In genomic region chr14:67267929-67268328, GRCh38 we compare ENCODE assay signal across 15 cellular contexts. TPM values are rescaled to one million over a fixed set of nuclear protein-coding genes. Genes with fewer than 3 reads are reported as not detected.
DNase-seq lines count a peak whose midpoint lies in the region; ATAC-seq and TF ChIP-seq lines count a peak whose summit lies in the region.
"Had no signal": no experiment of that assay in that cellular context is flagged by ENCODE, and none has a peak within 500 bp of the region (broad histone marks: within the 10 kb centered on the region; RNA-seq: fewer than 3 reads in every experiment).

No MANE protein-coding gene starts in this region.

- H2AFZ ChIP-seq in neuronal stem cell (ENCODE audit: low read length), result peak overlapping the region; percentile 14

- H3K27me3 Mint-ChIP-seq in T-helper 2 cell treated with Interferon-gamma antibody and Interleukin-4, amounts not matched to agents 5 μg/mL and 100 μg/mL, for 36 hours (ENCODE audit: low read depth), result no peaks in the 10 kb centered on the region
- no peaks in the 10 kb centered on the region for H3K27me3 Mint-ChIP-seq in activated naive CD4-positive, alpha-beta T cell treated with anti-CD3 and anti-CD28 coated beads for 36 hours (ENCODE audit: low read depth)
- H3K27me3 Mint-ChIP-seq: activated CD8-positive, alpha-beta memory T cell treated with anti-CD3 and anti-CD28 coated beads, Interleukin-2, amount 10 ng/mL, durations not matched to agents 7 days and 5 days; activated naive CD8-positive, alpha-beta T cell had no signal

- H4K91ac ChIP-seq in neuronal stem cell (ENCODE audit: low read depth, low read length, poor library complexity), result no peak overlapping the region

- TF ChIP-seq CTCF in AG04450 (IDR thresholded peaks at IDR 0.05; ENCODE audit: low read depth, low read length) (no peak), fibroblast of pulmonary artery (IDR thresholded peaks at IDR 0.05; ENCODE audit: low read length, missing control alignments) (no peak), breast epithelium (IDR thresholded peaks at IDR 0.05) (no peak)

- CTCF ChIA-PET in AG04450 (lab: Charles Lee), result no interaction called here
- CTCF ChIA-PET in activated naive CD4-positive, alpha-beta T cell treated with anti-CD3 and anti-CD28 coated beads for 36 hours (lab: Charles Lee), result no interaction called here

- peak overlapping the region; percentile 40 for H3K4me3 ChIP-seq in AG04450 (ENCODE audit: low read depth, low read length)
- H3K4me3 ChIP-seq in fibroblast of pulmonary artery (replicated peaks; ENCODE audit: low read depth, low read length), result peak overlapping the region; percentile 40
- peak overlapping the region in 1 of 2 donors; percentile 41 for H3K4me3 ChIP-seq in neuronal stem cell (ENCODE audit: low read length in 2 of 2)
- H3K4me3 ChIP-seq in breast epithelium, result no peak overlapping the region

- H3K79me1 ChIP-seq in neuronal stem cell (ENCODE audit: low read depth, low read length), result peaks cover 3% of the 10 kb centered on the region

- H3K14ac ChIP-seq in neuronal stem cell (ENCODE audit: low read length), result no peak overlapping the region

- H3K36me3 Mint-ChIP-seq in T-helper 2 cell treated with Interferon-gamma antibody and Interleukin-4, amounts not matched to agents 5 μg/mL and 100 μg/mL, for 36 hours (ENCODE audit: low read depth), result peaks cover 10% of the 10 kb centered on the region
- H3K36me3 Mint-ChIP-seq in activated naive CD4-positive, alpha-beta T cell treated with anti-CD3 and anti-CD28 coated beads for 36 hours (ENCODE audit: low read depth), result peaks cover 13% of the 10 kb centered on the region

- no peak overlapping the region for H3K4me2 ChIP-seq in neuronal stem cell (ENCODE audit: insufficient read depth, low read length, poor library complexity, severe bottlenecking)

- H3K36me3 ChIP-seq in neuronal stem cell (replicated peaks in 1 of 2; ENCODE audit: control insufficient read depth in 2 of 2, insufficient read depth in 2 of 2, low read length in 2 of 2) (peaks cover 2 to 26% of the 10 kb centered on the region in 2 donors), breast epithelium (no peaks in the 10 kb centered on the region)
- H3K36me3 ChIP-seq: neutrophil had no signal

- no peak for ATAC-seq in GM21576 (IDR thresholded peaks at IDR 0.05; ENCODE audit: unreplicated experiment)
- ATAC-seq: activated CD8-positive, alpha-beta memory T cell treated with anti-CD3 and anti-CD28 coated beads, Interleukin-2, amount 10 ng/mL, durations not matched to agents 7 days and 5 days had no signal

- H3K27ac ChIP-seq in AG04450 (ENCODE audit: low read depth, low read length) (no peak overlapping the region), neuronal stem cell (replicated peaks; ENCODE audit: low read length) (peak overlapping the region; percentile 95), breast epithelium (no peak overlapping the region)
- H3K27ac ChIP-seq: HL-60, neutrophil had no signal

- H2BK15ac ChIP-seq in neuronal stem cell (ENCODE audit: low read length), result no peak overlapping the region

- no peak for TF ChIP-seq POLR2A in breast epithelium (IDR thresholded peaks at IDR 0.05)

- no peak overlapping the region for H2BK5ac ChIP-seq in neuronal stem cell (ENCODE audit: low read length)

- H3K27me3 ChIP-seq in AG04450 (ENCODE audit: control insufficient read depth, insufficient read depth, low read length), result no peaks in the 10 kb centered on the region
- H3K27me3 ChIP-seq in neuronal stem cell (ENCODE audit: control insufficient read depth in 3 of 3, insufficient read depth in 3 of 3, low read depth in 1 of 3, low read length in 3 of 3), result no peaks in the 10 kb centered on the region
- no peaks in the 10 kb centered on the region for H3K27me3 ChIP-seq in breast epithelium
- H3K27me3 ChIP-seq: neutrophil had no signal

- POLR2A ChIA-PET in AG04450 (lab: Yijun Ruan, JAX), result no interaction called here

- DNase-seq in AG04450 (ENCODE audit: low read depth, low spot score) (no peak), fibroblast of pulmonary artery (ENCODE audit: low read depth) (no peak), neuronal stem cell (ENCODE audit: low spot score) (no peak), NOMO-1 treated with DMSO at 0.1 percent for 48 hours (lab: John Stamatoyannopoulos, UW; ENCODE audit: unreplicated experiment) (no peak), breast epithelium (ENCODE audit: low spot score in 2 of 2) (no peak)
- no peak for DNase-seq in T-helper 2 cell treated with Interferon-gamma antibody and Interleukin-4, amounts not matched to agents 5 μg/mL and 100 μg/mL, for 36 hours (ENCODE audit: low spot score)
- DNase-seq in activated naive CD4-positive, alpha-beta T cell treated with anti-CD3 and anti-CD28 coated beads for 36 hours, result no peak
- DNase-seq: activated CD8-positive, alpha-beta memory T cell treated with anti-CD3 and anti-CD28 coated beads, Interleukin-2, amount 10 ng/mL, durations not matched to agents 7 days and 5 days; DMS53; foreskin fibroblast; MM.1S had no signal

- H3K23ac ChIP-seq in neuronal stem cell (ENCODE audit: low read depth, low read length, poor library complexity), result no peak overlapping the region

- no peaks in the 10 kb centered on the region for H3K9me3 Mint-ChIP-seq in T-helper 2 cell treated with Interferon-gamma antibody and Interleukin-4, amounts not matched to agents 5 μg/mL and 100 μg/mL, for 36 hours
- H3K9me3 Mint-ChIP-seq in activated naive CD4-positive, alpha-beta T cell treated with anti-CD3 and anti-CD28 coated beads for 36 hours, result no peaks in the 10 kb centered on the region

- peaks cover 20% of the 10 kb centered on the region for H3K4me1 Mint-ChIP-seq in T-helper 2 cell treated with Interferon-gamma antibody and Interleukin-4, amounts not matched to agents 5 μg/mL and 100 μg/mL, for 36 hours (ENCODE audit: low read depth)
- peaks cover 12% of the 10 kb centered on the region for H3K4me1 Mint-ChIP-seq in activated naive CD4-positive, alpha-beta T cell treated with anti-CD3 and anti-CD28 coated beads for 36 hours (ENCODE audit: low read depth)

- no peak overlapping the region for H3K4ac ChIP-seq in neuronal stem cell (ENCODE audit: low read length)

- intact Hi-C loops in activated naive CD4-positive, alpha-beta T cell treated with anti-CD3 and anti-CD28 coated beads for 36 hours (cut with micrococcal nuclease), result no loop called here
- intact Hi-C loops in breast epithelium (cut with DNase I; ENCODE audit: low total_unique reads), result no loop called here

- H3K9ac ChIP-seq in neuronal stem cell (ENCODE audit: low read depth, low read length, poor library complexity), result no peak overlapping the region

- no peaks in the 10 kb centered on the region; the same call in 1 of the 2 replicates for H3K9me3 ChIP-seq in AG04450 (ENCODE audit: control insufficient read depth, insufficient read depth, low read length)
- H3K9me3 ChIP-seq in neuronal stem cell (replicated peaks in 1 of 2; ENCODE audit: control insufficient read depth in 2 of 2, insufficient read depth in 1 of 2, low read depth in 1 of 2, low read length in 2 of 2), result peaks cover 0 to 10% of the 10 kb centered on the region in 2 donors
- no peaks in the 10 kb centered on the region for H3K9me3 ChIP-seq in breast epithelium
- H3K9me3 ChIP-seq: neutrophil had no signal

- no peak overlapping the region for H3K18ac ChIP-seq in neuronal stem cell (ENCODE audit: low read length)

- no peak overlapping the region for H2BK120ac ChIP-seq in neuronal stem cell (ENCODE audit: low read depth, low read length)

- no CpG with 5 or more reads among the region's 2 CpGs for WGBS in neuronal stem cell (ENCODE audit: extremely low coverage in 2 of 2, insufficient read length in 2 of 2, insufficient replicate concordance in 1 of 2), 2 donors

- peak overlapping the region; percentile 25 for H3K4me3 Mint-ChIP-seq in T-helper 2 cell treated with Interferon-gamma antibody and Interleukin-4, amounts not matched to agents 5 μg/mL and 100 μg/mL, for 36 hours
- no peak overlapping the region for H3K4me3 Mint-ChIP-seq in activated naive CD4-positive, alpha-beta T cell treated with anti-CD3 and anti-CD28 coated beads for 36 hours
- H3K4me3 Mint-ChIP-seq: activated CD8-positive, alpha-beta memory T cell treated with anti-CD3 and anti-CD28 coated beads, Interleukin-2, amount 10 ng/mL, durations not matched to agents 7 days and 5 days; activated naive CD8-positive, alpha-beta T cell had no signal

- H2BK12ac ChIP-seq in neuronal stem cell (ENCODE audit: low read length), result no peak overlapping the region

- peaks cover 8 to 30% of the 10 kb centered on the region in 2 donors for H3K4me1 ChIP-seq in neuronal stem cell (ENCODE audit: control insufficient read depth in 2 of 2, insufficient read depth in 1 of 2, low read depth in 1 of 2, low read length in 2 of 2)
- peaks cover 0 to 16% of the 10 kb centered on the region in 2 donors for H3K4me1 ChIP-seq in breast epithelium

- no peak overlapping the region for H4K8ac ChIP-seq in neuronal stem cell (ENCODE audit: low read depth, low read length)

- peak overlapping the region; percentile 27 for H3K27ac Mint-ChIP-seq in T-helper 2 cell treated with Interferon-gamma antibody and Interleukin-4, amounts not matched to agents 5 μg/mL and 100 μg/mL, for 36 hours
- no peak overlapping the region for H3K27ac Mint-ChIP-seq in activated naive CD4-positive, alpha-beta T cell treated with anti-CD3 and anti-CD28 coated beads for 36 hours
- H3K27ac Mint-ChIP-seq: activated CD8-positive, alpha-beta memory T cell treated with anti-CD3 and anti-CD28 coated beads, Interleukin-2, amount 10 ng/mL, durations not matched to agents 7 days and 5 days; activated naive CD8-positive, alpha-beta T cell had no signal

- H2AK5ac ChIP-seq in neuronal stem cell (ENCODE audit: low read depth, low read length), result no peak overlapping the region

RNA-seq across cellular contexts. Expression of gene PALS1, which starts 26.7 kb away (rescaled TPM):
- polyA plus RNA-seq in AG04450 (2011; rRNA removed), result 21.7 and 31.1 TPM in 2 replicates
- polyA minus RNA-seq in AG04450 (2011; rRNA and poly(A)+ RNA removed), result 23.3 and 37.8 TPM in 2 replicates
- 27.0 TPM for polyA plus RNA-seq in neuronal stem cell (2013, experiment 1 of 2)
- polyA plus RNA-seq in neuronal stem cell (2013, experiment 2 of 2), result 27.1 TPM
- 1 to 10 TPM; 6.6 to 7.6 TPM for total RNA-seq in activated naive CD4-positive, alpha-beta T cell treated with anti-CD3 and anti-CD28 coated beads for 36 hours
- 10 to 100 TPM; 15.4 to 41.3 (median 27.2) TPM for total RNA-seq in breast epithelium

Comparison
In these comparisons a context has a peak if more than half of its experiments do, and no peak if none do; other contexts are left out.
1. H3K4me3 ChIP-seq: peak in AG04450 (single experiment) and fibroblast of pulmonary artery (single experiment); none in breast epithelium (0 of 3).